Comparison of ENCODE assay signal across 19 cellular contexts in genomic region chr12:1946311-1946710, GRCh38. TPM values are rescaled to one million over a fixed set of nuclear protein-coding genes. Genes with fewer than 3 reads are reported as not detected.
DNase-seq lines count a peak whose midpoint lies in the region; ATAC-seq, FAIRE-seq and TF ChIP-seq lines count a peak whose summit lies in the region.
"Had no signal": no experiment of that assay in that cellular context is flagged by ENCODE, and none has a peak within 500 bp of the region (broad histone marks: within the 10 kb centered on the region; RNA-seq: fewer than 3 reads in every experiment).

No MANE protein-coding gene starts in this region.

- no peak for ATAC-seq in HG02571 (IDR thresholded peaks at IDR 0.05; ENCODE audit: unreplicated experiment)
- ATAC-seq: K562 had no signal

- no peak overlapping the region for H3K4me3 ChIP-seq in small intestine (ENCODE audit: low read depth in 1 of 2, low read length in 2 of 2)
- H3K4me3 ChIP-seq: BLaER1, K562 had no signal

- peaks cover 3% of the 10 kb centered on the region for H3K27me3 Mint-ChIP-seq in glutamatergic neuron (ENCODE audit: unreplicated experiment)

- intact Hi-C loops in posterior vena cava (cut with DNase I): no loop called here

- H3K4me1 ChIP-seq in small intestine (ENCODE audit: control insufficient read depth in 2 of 2, insufficient read depth in 1 of 2, low read depth in 1 of 2, low read length in 1 of 2): no peaks in the 10 kb centered on the region
- H3K4me1 ChIP-seq: BLaER1 had no signal

- peaks cover 9% of the 10 kb centered on the region for H3K9me3 Mint-ChIP-seq in glutamatergic neuron (ENCODE audit: unreplicated experiment)
- H3K9me3 Mint-ChIP-seq: CD8-positive, alpha-beta memory T cell had no signal

- no peaks in the 10 kb centered on the region for H3K27me3 ChIP-seq in small intestine (ENCODE audit: control insufficient read depth in 2 of 2, insufficient read depth in 2 of 2, low read length in 2 of 2)
- H3K27me3 ChIP-seq: BLaER1 had no signal

- no peak for FAIRE-seq in small intestine (lab: Jason Lieb, UNC)
- FAIRE-seq: K562, RCC 7860 had no signal

- H3K36me3 ChIP-seq in small intestine (ENCODE audit: control insufficient read depth in 2 of 2, insufficient read depth in 2 of 2, low read length in 2 of 2): peaks cover 5 to 16% of the 10 kb centered on the region in 2 donors

- 69 to 100% (median 94%) methylated on average over 2 of the region's 2 CpGs for WGBS in small intestine, 3 donors

- H3K4me1 Mint-ChIP-seq in glutamatergic neuron (ENCODE audit: low read depth, unreplicated experiment): peaks cover 12% of the 10 kb centered on the region

- no peak overlapping the region for H3K4me3 Mint-ChIP-seq in glutamatergic neuron (ENCODE audit: unreplicated experiment)
- H3K4me3 Mint-ChIP-seq: CD8-positive, alpha-beta memory T cell had no signal

- TF ChIP-seq CTCF in glutamatergic neuron (IDR thresholded peaks at IDR 0.05; ENCODE audit: partially characterized antibody, unreplicated experiment): no peak

- DNase-seq in DMS 273 (lab: John Stamatoyannopoulos, UW; ENCODE audit: unreplicated experiment) (peak; percentile 55), DMS 273 treated with DMSO at 0.1 percent for 48 hours (lab: John Stamatoyannopoulos, UW) (no peak), glutamatergic neuron (peak; percentile 68), posterior vena cava (ENCODE audit: low spot score) (peak; percentile 45), dermis blood vessel endothelial cell (no peak), NCI-H1930 (lab: John Stamatoyannopoulos, UW) (no peak), small intestine (no peak)
- DNase-seq: CD8-positive, alpha-beta memory T cell; DMS153; H7; NCI-H146; NCI-H2107; NCI-H774; SHP77 treated with DMSO at 0.1 percent for 48 hours had no signal

- H3K9me3 ChIP-seq in small intestine (ENCODE audit: control insufficient read depth, low read depth): no peaks in the 10 kb centered on the region

- H3K36me3 Mint-ChIP-seq in glutamatergic neuron (ENCODE audit: unreplicated experiment): peaks cover 19% of the 10 kb centered on the region

- H3K27ac Mint-ChIP-seq in glutamatergic neuron (ENCODE audit: unreplicated experiment): peak overlapping the region; percentile 65

- H3K27ac ChIP-seq in small intestine (ENCODE audit: low read depth in 1 of 2, low read length in 1 of 2): no peak overlapping the region
- H3K27ac ChIP-seq: 22Rv1, BLaER1 had no signal

RNA-seq across cellular contexts. Expression of gene CACNA2D4, which starts 27.9 kb away (rescaled TPM):
- total RNA-seq in glutamatergic neuron (ENCODE audit: unreplicated experiment): not detected
- total RNA-seq in posterior vena cava: 1 to 10 TPM; 5.9 to 7.3 TPM
- 0.17 and 0.33 TPM in 2 replicates for total RNA-seq in dermis blood vessel endothelial cell
- polyA plus RNA-seq in small intestine: 10 to 100 TPM in 2 of 3 donors, 1 to 10 TPM in 1; 5.5 to 10.8 (median 10.7) TPM

RNA-seq across cellular contexts. Expression of gene DCP1B, which starts 57.9 kb away (rescaled TPM):
- total RNA-seq in glutamatergic neuron (ENCODE audit: unreplicated experiment): 14.2 TPM
- total RNA-seq in posterior vena cava: 10 to 100 TPM; 14.6 to 18.0 TPM
- total RNA-seq in dermis blood vessel endothelial cell: 5.4 and 7.0 TPM in 2 replicates
- polyA plus RNA-seq in small intestine: 1 to 10 TPM; 4.5 to 7.9 (median 7.8) TPM

Comparison
In these comparisons a context has a peak if more than half of its experiments do, and no peak if none do; other contexts are left out.
1. DNase-seq: peak in DMS 273 (single experiment), glutamatergic neuron (single experiment) and posterior vena cava (single experiment); none in DMS 273 treated with DMSO at 0.1 percent for 48 hours (single experiment), dermis blood vessel endothelial cell (single experiment), NCI-H1930 (0 of 2) and small intestine (single experiment).